Comparison of ENCODE assay signal across 8 cellular contexts in the genomic region with DNA sequence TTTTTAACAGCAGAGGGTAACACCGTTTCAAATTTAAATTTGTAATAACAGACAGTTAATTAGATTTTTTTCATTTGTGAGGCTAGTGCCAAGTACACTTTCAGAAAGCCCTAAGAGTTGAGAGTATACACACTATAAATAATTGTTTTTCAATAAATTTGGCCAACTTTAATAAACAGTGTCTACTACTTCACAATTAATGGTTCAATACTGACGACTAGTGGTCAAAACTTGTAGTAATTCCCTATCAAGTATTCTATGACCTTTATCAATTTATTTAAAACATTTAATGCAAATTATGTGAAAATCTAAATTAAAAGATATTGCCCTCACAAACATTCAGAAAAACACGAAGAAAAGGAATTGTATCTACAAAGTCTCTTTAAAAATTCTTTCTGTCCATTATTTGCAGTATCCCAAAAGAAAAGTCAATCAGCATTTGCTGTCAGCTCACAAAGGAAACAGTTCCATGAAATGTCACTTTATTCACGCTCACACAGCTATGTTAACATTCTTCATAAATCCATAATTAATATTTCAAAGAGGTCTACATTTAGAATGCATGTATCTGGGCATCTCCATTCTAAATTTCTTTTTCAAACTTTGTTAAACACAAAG.
DNase-seq lines count a peak whose midpoint lies in the region; ATAC-seq and TF ChIP-seq lines count a peak whose summit lies in the region.

No MANE protein-coding gene starts in this region.

- H3K9me3 ChIP-seq in heart left ventricle = no peaks in the 10 kb centered on the region

- no peaks in the 10 kb centered on the region for H3K36me3 ChIP-seq in heart left ventricle

- CTCF ChIA-PET in HEK293T (lab: Yijun Ruan, JAX) = interaction anchor here (2.4 kb wide), 1 partner anchor 794 kb away, joined by 10 read pairs; no protein-coding TSS in a partner anchor

- intact Hi-C loops in heart left ventricle (cut with DNase I) = loop anchor here in 4 of 10 donors (5.0 kb wide), 3 partner anchors 793 to 1883 kb away; no protein-coding TSS in a partner anchor
- intact Hi-C loops in left ventricle myocardium superior (cut with micrococcal nuclease) = loop anchor here (5.0 kb wide), 2 partner anchors 793 to 1888 kb away; no protein-coding TSS in a partner anchor

- DNase-seq in heart left ventricle (no peak), left ventricle myocardium superior (no peak), SK-MEL-5 (ENCODE audit: low read depth, low spot score) (peak; percentile 60), foreskin melanocyte (peak; percentile 38), smooth muscle cell of the brain vasculature (ENCODE audit: low read depth, low spot score) (peak; percentile 47), HEK293T (ENCODE audit: extremely low spot score) (no peak), mucosa of gallbladder (ENCODE audit: low spot score) (no peak)

- TF ChIP-seq POLR2A in heart left ventricle (IDR thresholded peaks at IDR 0.05) = no peak

- in situ Hi-C loops in SK-MEL-5 (cut with HindIII; ENCODE audit: low pct_unique_long_range_greater_than_20kb, low sequenced_read_pairs) = no loop called here

- peak; percentile 42 to 71 (median 58) for TF ChIP-seq CTCF in heart left ventricle (IDR thresholded peaks at IDR 0.05)

- 35 to 43% (median 37%) methylated on average over 4 of the region's 4 CpGs for WGBS in heart left ventricle, 4 donors

- H3K4me3 ChIP-seq in heart left ventricle = no peak overlapping the region

- no peaks in the 10 kb centered on the region for H3K27me3 ChIP-seq in heart left ventricle

- POLR2A ChIA-PET in HEK293T (lab: Yijun Ruan, JAX) = no interaction called here

- no peak for ATAC-seq in heart left ventricle
- ATAC-seq in left ventricle myocardium superior = no peak
- peak; percentile 72 for ATAC-seq in HG03520 (IDR thresholded peaks at IDR 0.05; ENCODE audit: unreplicated experiment)

- H3K4me1 ChIP-seq in heart left ventricle = peaks cover 0 to 5% (median 0%) of the 10 kb centered on the region in 12 donors

- no peak overlapping the region for H3K27ac ChIP-seq in heart left ventricle

TF ChIP-seq in HEK293T, 16 proteins besides CTCF, POLR2A, EP300 and RAD21:
- TF ChIP-seq TARDBP (IDR thresholded peaks at IDR 0.05) (no peak), SP1 (IDR thresholded peaks at IDR 0.05) (no peak), FOXM1 (IDR thresholded peaks at IDR 0.05; ENCODE audit: borderline replicate concordance) (no peak), BHLHE40 (IDR thresholded peaks at IDR 0.05; ENCODE audit: borderline replicate concordance) (no peak), ZNF384 (IDR thresholded peaks at IDR 0.05) (no peak), HDGF (IDR thresholded peaks at IDR 0.05; ENCODE audit: borderline replicate concordance) (no peak), FOXK2 (IDR thresholded peaks at IDR 0.05) (no peak), L3MBTL2 (conservative IDR thresholded peaks at IDR 0.05) (no peak), SUZ12 (IDR thresholded peaks at IDR 0.05) (no peak), ARNT (IDR thresholded peaks at IDR 0.05) (no peak), LEF1 (IDR thresholded peaks at IDR 0.05; ENCODE audit: borderline replicate concordance) (no peak), ELF4 (IDR thresholded peaks at IDR 0.05) (no peak)

Comparison
In these comparisons a context has a peak if more than half of its experiments do, and no peak if none do; other contexts are left out.
1. DNase-seq: peak in SK-MEL-5 (single experiment), foreskin melanocyte (single experiment) and smooth muscle cell of the brain vasculature (single experiment); none in heart left ventricle (0 of 5), left ventricle myocardium superior (single experiment), HEK293T (single experiment) and mucosa of gallbladder (single experiment).